ENCODE assay signal across 10 cellular contexts in the genomic region with DNA sequence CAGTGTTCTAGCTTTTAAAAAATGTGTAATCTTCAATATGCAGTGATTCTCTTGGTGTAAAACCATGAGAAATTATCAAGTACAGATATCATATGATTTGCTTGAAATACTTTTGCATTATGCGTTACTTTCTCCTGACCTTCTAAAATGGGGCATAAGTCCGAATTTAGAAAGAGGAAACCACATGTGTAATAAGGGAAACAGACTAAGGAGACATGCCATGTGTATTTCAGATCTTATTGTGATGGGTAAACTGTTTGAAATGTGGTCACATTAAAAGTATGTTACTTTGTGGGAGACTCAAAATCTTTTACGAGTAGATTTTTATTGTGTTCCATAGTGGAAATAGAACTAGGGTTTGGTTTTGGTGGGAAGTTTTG.
DNase-seq lines count a peak whose midpoint lies in the region; ATAC-seq and TF ChIP-seq lines count a peak whose summit lies in the region.
"Had no signal": no experiment of that assay in that cellular context is flagged by ENCODE, and none has a peak within 500 bp of the region (broad histone marks: within the 10 kb centered on the region; RNA-seq: fewer than 3 reads in every experiment).

No MANE protein-coding gene starts in this region.

- peak overlapping the region; percentile 14 for H3K4me3 Mint-ChIP-seq in activated CD8-positive, alpha-beta memory T cell treated with anti-CD3 and anti-CD28 coated beads, Interleukin-2, amount 10 ng/mL, durations not matched to agents 7 days and 5 days
- no peak overlapping the region for H3K4me3 Mint-ChIP-seq in mesothelial cell of epicardium
- H3K4me3 Mint-ChIP-seq: GM23338 had no signal

- DNase-seq in activated CD8-positive, alpha-beta memory T cell treated with anti-CD3 and anti-CD28 coated beads, Interleukin-2, amount 10 ng/mL, durations not matched to agents 7 days and 5 days, result no peak
- no peak for DNase-seq in activated CD8-positive, alpha-beta memory T cell treated with anti-CD3 and anti-CD28 coated beads, Interleukin-2, amount 50 U/mL, for 4 hours
- DNase-seq in mesothelial cell of epicardium (ENCODE audit: low spot score in 2 of 2, unreplicated experiment in 2 of 2) (no peak), upper lobe of left lung (no peak), NCI-H82 treated with DMSO at 0.1 percent for 48 hours (lab: John Stamatoyannopoulos, UW; ENCODE audit: unreplicated experiment) (no peak), NCI-H1092 treated with DMSO at 0.1 percent for 48 hours (lab: John Stamatoyannopoulos, UW) (no peak)
- DNase-seq: activated CD8-positive, alpha-beta memory T cell treated with anti-CD3 and anti-CD28 coated beads, Interleukin-2, amount 50 U/mL, for 48 hours had no signal

- WGBS in upper lobe of left lung, 2 donors, result 33 to 36% methylated on average over 3 of the region's 3 CpGs

- TF ChIP-seq EP300 in upper lobe of left lung (IDR thresholded peaks at IDR 0.05), result no peak

- peak overlapping the region; percentile 9 for H3K27ac Mint-ChIP-seq in activated CD8-positive, alpha-beta memory T cell treated with anti-CD3 and anti-CD28 coated beads, Interleukin-2, amount 10 ng/mL, durations not matched to agents 7 days and 5 days
- H3K27ac Mint-ChIP-seq in mesothelial cell of epicardium, result peak overlapping the region; percentile 85
- H3K27ac Mint-ChIP-seq: GM23338 had no signal

- peaks cover 27% of the 10 kb centered on the region for H3K4me1 Mint-ChIP-seq in activated CD8-positive, alpha-beta memory T cell treated with anti-CD3 and anti-CD28 coated beads, Interleukin-2, amount 10 ng/mL, durations not matched to agents 7 days and 5 days
- peaks cover 48% of the 10 kb centered on the region for H3K4me1 Mint-ChIP-seq in mesothelial cell of epicardium

- H3K27me3 ChIP-seq in upper lobe of left lung, result no peaks in the 10 kb centered on the region

- TF ChIP-seq POLR2A in upper lobe of left lung (IDR thresholded peaks at IDR 0.05), result no peak

- no peaks in the 10 kb centered on the region for H3K36me3 ChIP-seq in upper lobe of left lung

- ATAC-seq in activated CD8-positive, alpha-beta memory T cell treated with anti-CD3 and anti-CD28 coated beads, Interleukin-2, amount 10 ng/mL, durations not matched to agents 7 days and 5 days, result no peak
- ATAC-seq in upper lobe of left lung (ENCODE audit: low FRiP score in 2 of 2) (peak in 1 of 2 donors; percentile 25), GM19395 (IDR thresholded peaks at IDR 0.05; ENCODE audit: unreplicated experiment) (no peak)
- ATAC-seq: GM23338 had no signal

- H3K9me3 Mint-ChIP-seq in activated CD8-positive, alpha-beta memory T cell treated with anti-CD3 and anti-CD28 coated beads, Interleukin-2, amount 10 ng/mL, durations not matched to agents 7 days and 5 days (ENCODE audit: low read depth), result no peaks in the 10 kb centered on the region
- no peaks in the 10 kb centered on the region for H3K9me3 Mint-ChIP-seq in mesothelial cell of epicardium
- H3K9me3 Mint-ChIP-seq: GM23338 had no signal

- H3K27ac ChIP-seq in cingulate gyrus (ENCODE audit: low read depth, low read length) (peak overlapping the region; percentile 83), upper lobe of left lung (peak overlapping the region; percentile 59 to 84 (median 75))

- CTCF ChIA-PET in activated CD8-positive, alpha-beta memory T cell treated with anti-CD3 and anti-CD28 coated beads, Interleukin-2, amount 10 ng/mL, durations not matched to agents 7 days and 5 days (lab: Charles Lee), result interaction anchor here (1.1 kb wide), 1 partner anchor 133 kb away, joined by 3 read pairs; no protein-coding TSS in a partner anchor

- peak overlapping the region in 3 of 4 donors; percentile 21 to 36 (median 32) for H3K4me3 ChIP-seq in upper lobe of left lung
- H3K4me3 ChIP-seq: GM23338 had no signal

- no peaks in the 10 kb centered on the region for H3K27me3 Mint-ChIP-seq in activated CD8-positive, alpha-beta memory T cell treated with anti-CD3 and anti-CD28 coated beads, Interleukin-2, amount 10 ng/mL, durations not matched to agents 7 days and 5 days
- no peaks in the 10 kb centered on the region for H3K27me3 Mint-ChIP-seq in mesothelial cell of epicardium (ENCODE audit: low read depth)

- H3K9me3 ChIP-seq in upper lobe of left lung, result no peaks in the 10 kb centered on the region

- peaks cover 2% of the 10 kb centered on the region for H3K36me3 Mint-ChIP-seq in activated CD8-positive, alpha-beta memory T cell treated with anti-CD3 and anti-CD28 coated beads, Interleukin-2, amount 10 ng/mL, durations not matched to agents 7 days and 5 days
- H3K36me3 Mint-ChIP-seq in mesothelial cell of epicardium, result no peaks in the 10 kb centered on the region

- H3K4me1 ChIP-seq in upper lobe of left lung, result peaks cover 20 to 32% (median 29%) of the 10 kb centered on the region in 4 donors

- TF ChIP-seq CTCF in mesothelial cell of epicardium (IDR thresholded peaks at IDR 0.05; ENCODE audit: unreplicated experiment), result no peak
- TF ChIP-seq CTCF in upper lobe of left lung (IDR thresholded peaks at IDR 0.05), result no peak
